Comparison of ENCODE assay signal across 8 cellular contexts in genomic region chr1:118247593-118247992, GRCh38.
A peak's percentile ranks its signal among the peaks of the same experiment; 100 is the strongest.
DNase-seq lines count a peak whose midpoint lies in the region; TF ChIP-seq lines count a peak whose summit lies in the region.
"Had no signal": no experiment of that assay in that cellular context is flagged by ENCODE, and none has a peak within 500 bp of the region (broad histone marks: within the 10 kb centered on the region; RNA-seq: fewer than 3 reads in every experiment).

No MANE protein-coding gene starts in this region.

- no peak overlapping the region for H3K27ac Mint-ChIP-seq in activated T-helper 1 cell treated with anti-CD3 and anti-CD28 coated beads, Interleukin-12 subunit alpha, Interleukin-12 subunit beta, Interleukin-2, Interleukin-4 antibody, amounts not matched to agents 30 ng/mL and 10 ng/mL and 1 ng/mL, durations not matched to agents 14 hours and 24 hours and 36 hours

- H3K4me1 Mint-ChIP-seq in activated T-helper 1 cell treated with anti-CD3 and anti-CD28 coated beads, Interleukin-12 subunit alpha, Interleukin-12 subunit beta, Interleukin-2, Interleukin-4 antibody, amounts not matched to agents 30 ng/mL and 10 ng/mL and 1 ng/mL, durations not matched to agents 14 hours and 24 hours and 36 hours (ENCODE audit: low read depth) = no peaks in the 10 kb centered on the region

- intact Hi-C loops in activated T-helper 1 cell treated with anti-CD3 and anti-CD28 coated beads, Interleukin-12 subunit alpha, Interleukin-12 subunit beta, Interleukin-2, Interleukin-4 antibody, amounts not matched to agents 30 ng/mL and 10 ng/mL and 1 ng/mL, durations not matched to agents 14 hours and 24 hours and 36 hours (cut with micrococcal nuclease) = no loop called here

- no peak overlapping the region for H3K27ac ChIP-seq in brain microvascular endothelial cell

- no peaks in the 10 kb centered on the region for H3K36me3 Mint-ChIP-seq in activated T-helper 1 cell treated with anti-CD3 and anti-CD28 coated beads, Interleukin-12 subunit alpha, Interleukin-12 subunit beta, Interleukin-2, Interleukin-4 antibody, amounts not matched to agents 30 ng/mL and 10 ng/mL and 1 ng/mL, durations not matched to agents 14 hours and 24 hours and 36 hours (ENCODE audit: low read depth)

- in situ Hi-C loops in GM13977 (cut with MboI; ENCODE audit: low pct_unique_long_range_greater_than_20kb, low sequenced_read_pairs, unreplicated experiment) = no loop called here
- in situ Hi-C loops in brain microvascular endothelial cell (cut with HindIII; ENCODE audit: low pct_ligation_motif_present, low sequenced_read_pairs) = no loop called here

- H3K4me3 Mint-ChIP-seq in activated T-helper 1 cell treated with anti-CD3 and anti-CD28 coated beads, Interleukin-12 subunit alpha, Interleukin-12 subunit beta, Interleukin-2, Interleukin-4 antibody, amounts not matched to agents 30 ng/mL and 10 ng/mL and 1 ng/mL, durations not matched to agents 14 hours and 24 hours and 36 hours = no peak overlapping the region

- H3K4me3 ChIP-seq in brain microvascular endothelial cell (ENCODE audit: low read depth, low read length) = no peak overlapping the region

- peak; percentile 18 for DNase-seq in GM13977 (ENCODE audit: low spot score)
- DNase-seq in NCI-H128 (lab: John Stamatoyannopoulos, UW; ENCODE audit: unreplicated experiment) = peak; percentile 50
- DNase-seq in brain microvascular endothelial cell = peak; percentile 25
- DNase-seq in pons (ENCODE audit: low spot score) = peak; percentile 7
- no peak for DNase-seq in T-helper 2 cell
- no peak for DNase-seq in activated T-helper 1 cell treated with anti-CD3 and anti-CD28 coated beads, Interleukin-12 subunit alpha, Interleukin-12 subunit beta, Interleukin-2, Interleukin-4 antibody, amounts not matched to agents 30 ng/mL and 10 ng/mL and 1 ng/mL, durations not matched to agents 14 hours and 24 hours and 36 hours (ENCODE audit: low spot score)
- no peak for DNase-seq in activated gamma-delta T cell (lab: John Stamatoyannopoulos, UW)
- DNase-seq: T1000 had no signal

- no peaks in the 10 kb centered on the region for H3K36me3 ChIP-seq in brain microvascular endothelial cell (replicated peaks)

- H3K9me3 Mint-ChIP-seq in activated T-helper 1 cell treated with anti-CD3 and anti-CD28 coated beads, Interleukin-12 subunit alpha, Interleukin-12 subunit beta, Interleukin-2, Interleukin-4 antibody, amounts not matched to agents 30 ng/mL and 10 ng/mL and 1 ng/mL, durations not matched to agents 14 hours and 24 hours and 36 hours = no peaks in the 10 kb centered on the region

- no peaks in the 10 kb centered on the region for H3K27me3 ChIP-seq in brain microvascular endothelial cell (replicated peaks)

- TF ChIP-seq CTCF in GM13977 (IDR thresholded peaks at IDR 0.05; ENCODE audit: extremely low read depth, insufficient read depth, missing control alignments) (peak; percentile 58), brain microvascular endothelial cell (IDR thresholded peaks at IDR 0.05; ENCODE audit: low read depth, low read length, missing control alignments) (peak; percentile 36)

- H3K27me3 Mint-ChIP-seq in activated T-helper 1 cell treated with anti-CD3 and anti-CD28 coated beads, Interleukin-12 subunit alpha, Interleukin-12 subunit beta, Interleukin-2, Interleukin-4 antibody, amounts not matched to agents 30 ng/mL and 10 ng/mL and 1 ng/mL, durations not matched to agents 14 hours and 24 hours and 36 hours (ENCODE audit: insufficient read depth) = no peaks in the 10 kb centered on the region

Comparison
In these comparisons a context has a peak if more than half of its experiments do, and no peak if none do; other contexts are left out.
1. DNase-seq: peak in GM13977 (single experiment), NCI-H128 (single experiment), brain microvascular endothelial cell (single experiment) and pons (single experiment); none in T-helper 2 cell (0 of 5), activated T-helper 1 cell treated with anti-CD3 and anti-CD28 coated beads, Interleukin-12 subunit alpha, Interleukin-12 subunit beta, Interleukin-2, Interleukin-4 antibody, amounts not matched to agents 30 ng/mL and 10 ng/mL and 1 ng/mL, durations not matched to agents 14 hours and 24 hours and 36 hours (single experiment) and activated gamma-delta T cell (single experiment).